In the genomic region with DNA sequence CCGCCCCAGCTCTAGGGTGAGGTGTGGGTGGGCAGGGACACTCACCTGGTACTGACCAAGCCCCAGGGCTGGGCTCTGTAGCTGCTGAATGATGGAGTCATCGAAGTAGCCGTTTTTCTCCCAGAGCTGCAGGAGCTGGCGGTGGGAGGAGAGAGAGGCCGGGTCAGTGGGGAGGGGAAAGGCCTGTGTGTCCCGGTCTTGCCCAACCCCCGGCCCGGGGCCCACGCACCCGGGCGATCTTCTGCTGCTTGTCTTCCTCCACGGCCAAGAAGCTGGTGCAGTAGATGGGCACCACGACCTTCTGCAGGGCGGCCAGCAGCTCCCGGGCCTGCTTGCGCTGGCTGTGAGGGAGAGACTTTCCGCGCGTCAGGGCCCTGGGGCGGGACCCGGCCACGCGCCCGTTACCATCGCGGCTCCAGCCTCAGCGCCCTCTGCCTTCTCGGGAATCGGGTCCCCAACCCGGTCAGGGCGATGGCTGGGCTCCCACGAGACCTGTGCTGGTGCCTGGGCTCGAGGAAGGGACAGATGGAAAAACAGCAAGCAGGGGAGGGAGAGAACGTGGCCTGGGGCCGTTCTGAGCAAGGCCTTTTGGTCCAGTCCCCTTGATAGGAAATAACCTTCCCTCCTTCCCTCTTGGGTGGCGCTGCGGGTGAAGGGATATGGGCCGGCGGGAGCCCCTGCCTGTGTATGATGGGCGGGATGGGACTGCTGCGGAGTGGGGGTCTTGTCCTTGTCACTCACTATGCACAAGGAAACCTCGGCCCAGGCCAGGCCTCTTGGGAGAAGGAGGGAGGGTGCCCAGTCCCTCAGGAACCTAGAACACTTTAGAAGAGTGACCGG, we compare ENCODE assay signal across 32 cellular contexts. TPM values are rescaled to one million over a fixed set of nuclear protein-coding genes. Genes with fewer than 3 reads are reported as not detected.
"Had no signal": no experiment of that assay in that cellular context is flagged by ENCODE, and none has a peak within 500 bp of the region (broad histone marks: within the 10 kb centered on the region; RNA-seq: fewer than 3 reads in every experiment).

No MANE protein-coding gene starts in this region.

- H3K9ac ChIP-seq: KMS-11 had no signal

- DNase-seq: activated CD4-positive, alpha-beta T cell treated with anti-CD3 and anti-CD28 coated beads, Interleukin-2, amount 10 ng/mL, durations not matched to agents 24 days and 14 days; activated CD4-positive, alpha-beta T cell treated with anti-CD3 and anti-CD28 coated beads, Interleukin-2, amount 50 U/mL, for 4 hours; activated CD8-positive, alpha-beta T cell treated with anti-CD3 and anti-CD28 coated beads for 36 hours; activated gamma-delta T cell; activated naive CD4-positive, alpha-beta T cell treated with Interleukin-2 at 50 U/mL for 16 hours; activated naive CD8-positive, alpha-beta T cell treated with anti-CD3 and anti-CD28 coated beads, Interleukin-2, amount 10 ng/mL, durations not matched to agents 7 days and 5 days; activated T-cell treated with anti-CD3 and anti-CD28 coated beads, Interleukin-2, amount 50 U/mL, for 1 hour; activated T-cell treated with anti-CD3 and anti-CD28 coated beads, Interleukin-2, amount 50 U/mL, for 72 hours; body of pancreas; NCI-H1092 treated with DMSO at 0.1 percent for 48 hours; NCI-H1417 treated with DMSO at 0.1 percent for 48 hours; NCI-H187 treated with DMSO at 0.1 percent for 48 hours; NCI-H2081; NCI-H226; NCI-H446 treated with DMSO at 0.1 percent for 48 hours; NCI-H524; NCI-H69; PC-3; Peyer's patch; Right ventricle myocardium superior; RPMI8226; SW 1271; T1000 had no signal

- ATAC-seq: activated CD8-positive, alpha-beta T cell treated with anti-CD3 and anti-CD28 coated beads for 36 hours; activated T-cell treated with anti-CD3 and anti-CD28 coated beads, Interleukin-2, amount 50 U/mL, for 72 hours; activated T-helper 17 cell treated with anti-CD3 and anti-CD28 coated beads, Interleukin-2, amount 50 U/mL, for 72 hours; body of pancreas; PC-3 had no signal

- H3K4me2 ChIP-seq: KMS-11 had no signal

- H3K4me1 ChIP-seq: body of pancreas, breast epithelium, Peyer's patch had no signal

- H3K27ac ChIP-seq: body of pancreas, breast epithelium, KMS-11, Peyer's patch had no signal

- H3K9me3 ChIP-seq: body of pancreas, breast epithelium, Peyer's patch had no signal

- H3K4me3 ChIP-seq: body of pancreas, breast epithelium, Peyer's patch had no signal

- H3K27me3 ChIP-seq: body of pancreas, breast epithelium, Peyer's patch had no signal

- FAIRE-seq: astrocyte had no signal

RNA-seq across cellular contexts. Expression of gene CALR3, which starts 34.8 kb away (rescaled TPM):
- total RNA-seq: activated CD4-positive, alpha-beta T cell treated with anti-CD3 and anti-CD28 coated beads, Interleukin-2, amount 10 ng/mL, durations not matched to agents 24 days and 14 days; activated CD8-positive, alpha-beta T cell treated with anti-CD3 and anti-CD28 coated beads for 36 hours; activated naive CD8-positive, alpha-beta T cell treated with anti-CD3 and anti-CD28 coated beads, Interleukin-2, amount 10 ng/mL, durations not matched to agents 7 days and 5 days; activated T-cell treated with anti-CD3 and anti-CD28 coated beads, Interleukin-2, amount 50 U/mL, for 72 hours; activated T-helper 17 cell treated with anti-CD3 and anti-CD28 coated beads, Interleukin-2, amount 50 U/mL, for 72 hours; astrocyte; body of pancreas; breast epithelium; cardiac septum; M059J; Peyer's patch; Right ventricle myocardium superior; T-helper 1 cell treated with Interleukin-12 subunit alpha and Interleukin-12 subunit beta and Interleukin-4 antibody, amounts not matched to agents 30 ng/mL and 1 ng/mL, for 36 hours; T-helper 2 cell treated with Interferon-gamma antibody and Interleukin-4, amounts not matched to agents 100 ng/mL and 5 ng/mL, for 36 hours had no signal
- polyA plus RNA-seq: adipose tissue had no signal
